23 cellular contexts compared by ENCODE assay signal in the genomic region with DNA sequence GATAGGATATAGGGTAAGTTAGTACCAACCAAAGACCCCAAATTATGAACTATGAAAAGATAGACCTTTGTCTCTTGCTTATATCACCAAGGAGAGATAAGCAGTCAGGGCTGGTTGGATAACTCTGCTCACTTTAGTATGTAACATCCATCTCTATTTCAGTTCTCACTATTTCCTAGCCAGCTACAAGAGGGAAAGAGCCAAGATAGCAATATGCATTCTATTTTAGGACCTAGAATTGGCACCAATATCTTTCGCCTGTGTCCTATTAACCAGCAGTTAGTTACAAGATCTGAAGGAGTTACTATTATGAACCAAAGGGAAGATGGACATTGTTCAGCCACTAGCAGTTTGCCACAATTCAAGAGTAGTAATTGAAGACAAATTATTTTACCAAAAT.
"Had no signal": no experiment of that assay in that cellular context is flagged by ENCODE, and none has a peak within 500 bp of the region (broad histone marks: within the 10 kb centered on the region; RNA-seq: fewer than 3 reads in every experiment).

No MANE protein-coding gene starts in this region.

- H3K4me3 ChIP-seq: coronary artery, left lung, lung, psoas muscle, skin epidermis, stomach, thoracic aorta, transverse colon had no signal

- H3K4me3 Mint-ChIP-seq: naive B cell, nephron had no signal

- H3K4me1 ChIP-seq: parathyroid adenoma, psoas muscle had no signal

- H3K36me3 ChIP-seq: left lung, stomach, thoracic aorta, transverse colon had no signal

- H3K4me1 Mint-ChIP-seq: naive B cell had no signal

- H3K27ac Mint-ChIP-seq: naive B cell, nephron had no signal

- H3K27me3 Mint-ChIP-seq: naive B cell had no signal

- H3K9me3 ChIP-seq: left lung, psoas muscle, stomach, thoracic aorta, transverse colon had no signal

- H3K27me3 ChIP-seq: left lung, stomach, transverse colon had no signal

- H3K27ac ChIP-seq: coronary artery, left lung, parathyroid adenoma, psoas muscle, skin epidermis, stomach, thoracic aorta, transverse colon had no signal

- DNase-seq: effector CD8-positive, alpha-beta T cell; foreskin melanocyte; head of caudate nucleus; hypothalamus; islet precursor cell; left lung; mesenchymal stem cell; midbrain; naive B cell; psoas muscle; retina; stimulated activated CD4-positive, alpha-beta T cell treated with anti-CD3 and anti-CD28 coated beads, Interleukin-2, amount 100 ng/mL, for 24 hours; stimulated activated naive CD4-positive, alpha-beta T cell; stomach; substantia nigra; transverse colon had no signal

- H3K36me3 Mint-ChIP-seq: naive B cell had no signal

- ATAC-seq: left lung, psoas muscle, sciatic nerve had no signal

- H3K9me3 Mint-ChIP-seq: nephron had no signal
